Comparison of ENCODE assay signal across 1 cellular context in genomic region chr3:50120364-50121095, GRCh38.
TF ChIP-seq lines count a peak whose summit lies in the region.

No MANE protein-coding gene starts in this region.

TF ChIP-seq in PFSK-1, 5 proteins besides CTCF, POLR2A, EP300 and RAD21 (continued from another document):
- TF ChIP-seq FOXP2 (optimal IDR thresholded peaks at IDR 0.05; ENCODE audit: borderline replicate concordance, extremely low read depth, extremely low read length, insufficient read depth), result no peak
- TF ChIP-seq POLR2AphosphoS5 (IDR thresholded peaks at IDR 0.05; ENCODE audit: low read depth, low read length), result peak; percentile 16; the same call in 1 of the 2 replicates
- TF ChIP-seq TAF1 (IDR thresholded peaks at IDR 0.05; ENCODE audit: borderline replicate concordance, insufficient read depth, low read length), result no peak
- no peak for TF ChIP-seq SIN3A (IDR thresholded peaks at IDR 0.05; ENCODE audit: borderline replicate concordance, insufficient read depth, low read length)
